Comparison of ENCODE assay signal across 13 cellular contexts in the genomic region with DNA sequence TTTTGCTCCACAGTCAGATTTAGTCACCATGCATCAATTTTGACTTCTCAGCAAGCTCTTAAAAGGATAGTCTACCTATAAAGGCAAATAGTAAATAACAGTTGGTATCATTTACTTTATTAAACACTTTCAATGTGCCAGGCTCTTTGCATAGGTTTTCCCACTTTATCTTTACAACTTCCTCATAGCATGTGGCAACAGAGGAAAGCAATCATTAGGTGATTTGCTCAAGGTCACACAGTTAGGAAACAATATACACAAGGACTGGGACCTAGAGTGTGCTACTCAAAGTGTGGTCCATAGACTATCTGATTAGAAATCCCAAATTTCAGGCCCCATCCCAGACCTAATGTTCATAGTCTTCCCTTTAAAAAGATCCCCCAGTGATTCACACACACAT.
"Had no signal": no experiment of that assay in that cellular context is flagged by ENCODE, and none has a peak within 500 bp of the region (broad histone marks: within the 10 kb centered on the region; RNA-seq: fewer than 3 reads in every experiment).

No MANE protein-coding gene starts in this region.

- H3K4me3 ChIP-seq: coronary artery, heart left ventricle, smooth muscle cell had no signal

- H3K36me3 ChIP-seq: heart left ventricle, neutrophil had no signal

- H3K27ac ChIP-seq: coronary artery, heart left ventricle, neutrophil had no signal

- ATAC-seq: heart left ventricle; naive thymus-derived CD4-positive, alpha-beta T cell had no signal

- H3K4me1 ChIP-seq: heart left ventricle had no signal

- DNase-seq: effector CD4-positive, alpha-beta T cell; foreskin melanocyte; heart left ventricle; hippocampal formation; mesendoderm; naive thymus-derived CD4-positive, alpha-beta T cell; posterior cingulate gyrus; stimulated activated CD4-positive, alpha-beta T cell treated with anti-CD3 and anti-CD28 coated beads, Interleukin-2, amount 100 ng/mL, for 48 hours; stimulated activated naive CD4-positive, alpha-beta T cell treated with Interleukin-2 at 50 U/mL for 16 hours; trophoblast cell had no signal

- H3K9me3 ChIP-seq: heart left ventricle, neutrophil had no signal

- H3K27me3 ChIP-seq: heart left ventricle, neutrophil had no signal

- H3K4me2 ChIP-seq: smooth muscle cell had no signal
